In genomic region chr13:108855737-108856387, GRCh38 we compare ENCODE assay signal across 13 cellular contexts.
A peak's percentile ranks its signal among the peaks of the same experiment; 100 is the strongest.
DNase-seq lines count a peak whose midpoint lies in the region; ATAC-seq and TF ChIP-seq lines count a peak whose summit lies in the region.
"Had no signal": no experiment of that assay in that cellular context is flagged by ENCODE, and none has a peak within 500 bp of the region (broad histone marks: within the 10 kb centered on the region; RNA-seq: fewer than 3 reads in every experiment).

No MANE protein-coding gene starts in this region.

- H3K36me3 Mint-ChIP-seq in CD4-positive, CD25-positive, alpha-beta regulatory T cell, result no peaks in the 10 kb centered on the region
- H3K36me3 Mint-ChIP-seq in naive thymus-derived CD4-positive, alpha-beta T cell, result no peaks in the 10 kb centered on the region

- peak overlapping the region in 1 of 4 donors; percentile 1 for H3K4me3 Mint-ChIP-seq in CD4-positive, CD25-positive, alpha-beta regulatory T cell
- H3K4me3 Mint-ChIP-seq in naive thymus-derived CD4-positive, alpha-beta T cell, result peak overlapping the region in 1 of 10 donors; percentile 20

- peaks cover 4% of the 10 kb centered on the region for H3K27me3 Mint-ChIP-seq in CD4-positive, CD25-positive, alpha-beta regulatory T cell
- H3K27me3 Mint-ChIP-seq in naive thymus-derived CD4-positive, alpha-beta T cell, result peaks cover 0 to 25% (median 10%) of the 10 kb centered on the region in 5 donors

- no peak overlapping the region for H3K27ac ChIP-seq in CD4-positive, CD25-positive, alpha-beta regulatory T cell (ENCODE audit: insufficient read depth, low read length, poor library complexity, severe bottlenecking)
- no peak overlapping the region for H3K27ac ChIP-seq in naive thymus-derived CD4-positive, alpha-beta T cell (ENCODE audit: low read depth, low read length)
- H3K27ac ChIP-seq in upper lobe of right lung, result no peak overlapping the region
- H3K27ac ChIP-seq: brain microvascular endothelial cell, esophagus muscularis mucosa had no signal

- CTCF ChIA-PET in naive thymus-derived CD4-positive, alpha-beta T cell (lab: Charles Lee), result no interaction called here

- H3K4me3 ChIP-seq in CD4-positive, CD25-positive, alpha-beta regulatory T cell (ENCODE audit: low read depth, low read length), result peak overlapping the region; percentile 51
- no peak overlapping the region for H3K4me3 ChIP-seq in naive thymus-derived CD4-positive, alpha-beta T cell (ENCODE audit: low read length)
- no peak overlapping the region for H3K4me3 ChIP-seq in upper lobe of right lung
- H3K4me3 ChIP-seq: esophagus muscularis mucosa had no signal

- H3K27me3 ChIP-seq in CD4-positive, CD25-positive, alpha-beta regulatory T cell (ENCODE audit: control insufficient read depth, insufficient read depth, low read length), result no peaks in the 10 kb centered on the region
- no peaks in the 10 kb centered on the region for H3K27me3 ChIP-seq in naive thymus-derived CD4-positive, alpha-beta T cell (ENCODE audit: control insufficient read depth in 2 of 2, insufficient read depth in 2 of 2, low read length in 2 of 2)
- no peaks in the 10 kb centered on the region for H3K27me3 ChIP-seq in upper lobe of right lung
- H3K27me3 ChIP-seq: brain microvascular endothelial cell, esophagus muscularis mucosa had no signal

- no peaks in the 10 kb centered on the region for H3K36me3 ChIP-seq in CD4-positive, CD25-positive, alpha-beta regulatory T cell (ENCODE audit: control insufficient read depth, insufficient read depth, low read length)
- no peaks in the 10 kb centered on the region for H3K36me3 ChIP-seq in naive thymus-derived CD4-positive, alpha-beta T cell (ENCODE audit: control insufficient read depth in 2 of 3, insufficient read depth in 3 of 3, low read length in 3 of 3)
- H3K36me3 ChIP-seq in upper lobe of right lung, result no peaks in the 10 kb centered on the region
- H3K36me3 ChIP-seq: brain microvascular endothelial cell, esophagus muscularis mucosa had no signal

- TF ChIP-seq CTCF in upper lobe of right lung (IDR thresholded peaks at IDR 0.05), result no peak

- no peak for ATAC-seq in CD4-positive, CD25-positive, alpha-beta regulatory T cell (ENCODE audit: low read depth in 2 of 2)
- ATAC-seq in GM19395 (IDR thresholded peaks at IDR 0.05; ENCODE audit: unreplicated experiment) (peak; percentile 90), HG02759 (IDR thresholded peaks at IDR 0.05; ENCODE audit: unreplicated experiment) (peak; percentile 53), HG03457 (IDR thresholded peaks at IDR 0.05; ENCODE audit: unreplicated experiment) (peak; percentile 66), upper lobe of right lung (no peak)
- ATAC-seq in naive thymus-derived CD4-positive, alpha-beta T cell, result no peak

- H3K4me1 Mint-ChIP-seq in CD4-positive, CD25-positive, alpha-beta regulatory T cell, result peaks cover 0 to 6% (median 1%) of the 10 kb centered on the region in 4 donors
- peaks cover 0 to 14% (median 0%) of the 10 kb centered on the region in 7 donors for H3K4me1 Mint-ChIP-seq in naive thymus-derived CD4-positive, alpha-beta T cell

- no peaks in the 10 kb centered on the region for H3K4me1 ChIP-seq in CD4-positive, CD25-positive, alpha-beta regulatory T cell (ENCODE audit: control insufficient read depth, insufficient read depth, low read length, poor library complexity, severe bottlenecking)
- no peaks in the 10 kb centered on the region for H3K4me1 ChIP-seq in naive thymus-derived CD4-positive, alpha-beta T cell (ENCODE audit: control insufficient read depth in 2 of 2, insufficient read depth in 2 of 2, low read length in 2 of 2)
- no peaks in the 10 kb centered on the region for H3K4me1 ChIP-seq in upper lobe of right lung

- peak overlapping the region in 1 of 3 donors; percentile 86 for H3K27ac Mint-ChIP-seq in CD4-positive, CD25-positive, alpha-beta regulatory T cell
- H3K27ac Mint-ChIP-seq in naive thymus-derived CD4-positive, alpha-beta T cell, result no peak overlapping the region

- H3K9me3 ChIP-seq in CD4-positive, CD25-positive, alpha-beta regulatory T cell (ENCODE audit: control insufficient read depth in 2 of 2, low read length in 2 of 2), result no peaks in the 10 kb centered on the region
- H3K9me3 ChIP-seq in naive thymus-derived CD4-positive, alpha-beta T cell (ENCODE audit: control insufficient read depth in 2 of 3, low read length in 3 of 3), result no peaks in the 10 kb centered on the region
- H3K9me3 ChIP-seq in upper lobe of right lung, result no peaks in the 10 kb centered on the region
- H3K9me3 ChIP-seq: esophagus muscularis mucosa had no signal

- POLR2A ChIA-PET in naive thymus-derived CD4-positive, alpha-beta T cell (lab: Charles Lee), result no interaction called here

- intact Hi-C loops in naive thymus-derived CD4-positive, alpha-beta T cell (cut with micrococcal nuclease), result no loop called here
- intact Hi-C loops in upper lobe of right lung (cut with DNase I), result no loop called here

- peaks cover 0 to 1% (median 0%) of the 10 kb centered on the region in 7 donors for H3K9me3 Mint-ChIP-seq in CD4-positive, CD25-positive, alpha-beta regulatory T cell
- H3K9me3 Mint-ChIP-seq in naive thymus-derived CD4-positive, alpha-beta T cell, result peaks cover 0 to 3% (median 0%) of the 10 kb centered on the region in 11 donors

- no peak for DNase-seq in CD4-positive, CD25-positive, alpha-beta regulatory T cell
- no peak for DNase-seq in T1000 (lab: John Stamatoyannopoulos, UW)
- no peak for DNase-seq in putamen (ENCODE audit: low spot score)
- DNase-seq in naive thymus-derived CD4-positive, alpha-beta T cell, result no peak
- no peak for DNase-seq in upper lobe of right lung
- DNase-seq: activated T-cell treated with anti-CD3 and anti-CD28 coated beads, Interleukin-2, amount 50 U/mL, for 1 hour; brain microvascular endothelial cell; NCI-H1105 treated with DMSO at 0.1 percent for 48 hours; posterior cingulate gyrus had no signal

Comparison
In these comparisons a context has a peak if more than half of its experiments do, and no peak if none do; other contexts are left out.
1. ATAC-seq: peak in GM19395 (single experiment), HG02759 (single experiment) and HG03457 (single experiment); none in CD4-positive, CD25-positive, alpha-beta regulatory T cell (0 of 2), naive thymus-derived CD4-positive, alpha-beta T cell (single experiment) and upper lobe of right lung (single experiment).